Comparison of ENCODE assay signal across 15 cellular contexts in genomic region chr7:4862156-4862555, GRCh38. TPM values are rescaled to one million over a fixed set of nuclear protein-coding genes. Genes with fewer than 3 reads are reported as not detected.
DNase-seq lines count a peak whose midpoint lies in the region; ATAC-seq and TF ChIP-seq lines count a peak whose summit lies in the region.
"Had no signal": no experiment of that assay in that cellular context is flagged by ENCODE, and none has a peak within 500 bp of the region (broad histone marks: within the 10 kb centered on the region; RNA-seq: fewer than 3 reads in every experiment).

No MANE protein-coding gene starts in this region.

- no peaks in the 10 kb centered on the region for H3K36me3 ChIP-seq in right atrium auricular region
- no peaks in the 10 kb centered on the region for H3K36me3 ChIP-seq in esophagus squamous epithelium
- H3K36me3 ChIP-seq in uterus = no peaks in the 10 kb centered on the region
- H3K36me3 ChIP-seq: SJSA1 had no signal

- no peak for TF ChIP-seq POLR2A in esophagus squamous epithelium (IDR thresholded peaks at IDR 0.05)
- no peak for TF ChIP-seq POLR2A in uterus (IDR thresholded peaks at IDR 0.05)

- CTCF ChIA-PET in activated CD4-positive, alpha-beta memory T cell treated with anti-CD3 and anti-CD28 coated beads, Interleukin-2, amount 10 ng/mL, durations not matched to agents 7 days and 5 days (lab: Charles Lee) = no interaction called here

- peak overlapping the region; percentile 68 for H3K4me3 Mint-ChIP-seq in natural killer cell treated with Interleukin-12 subunit alpha and Interleukin-12 subunit beta and Interleukin-15 and Interleukin-18, amount 100 ng/mL, for 72 hours
- H3K4me3 Mint-ChIP-seq in activated CD4-positive, alpha-beta memory T cell treated with anti-CD3 and anti-CD28 coated beads, Interleukin-2, amount 10 ng/mL, durations not matched to agents 7 days and 5 days = no peak overlapping the region

- intact Hi-C loops in Right ventricle myocardium inferior (cut with DNase I) = no loop called here
- intact Hi-C loops in esophagus squamous epithelium (cut with DNase I) = no loop called here
- intact Hi-C loops in uterus (cut with DNase I; ENCODE audit: low total_unique reads) = no loop called here

- 88 to 90% methylated on average over 12 to 14 of the region's 14 CpGs for WGBS in esophagus squamous epithelium, 2 donors

- ATAC-seq in Right ventricle myocardium inferior = no peak
- ATAC-seq in natural killer cell treated with Interleukin-12 subunit alpha and Interleukin-12 subunit beta and Interleukin-15 and Interleukin-18, amount 100 ng/mL, for 72 hours = no peak
- ATAC-seq in GM21423 (IDR thresholded peaks at IDR 0.05; ENCODE audit: unreplicated experiment) = no peak
- ATAC-seq: HCT116 had no signal

- H3K4me1 ChIP-seq in right atrium auricular region = peaks cover 0 to 4% of the 10 kb centered on the region in 2 donors
- peaks cover 0 to 5% (median 0%) of the 10 kb centered on the region in 3 donors for H3K4me1 ChIP-seq in esophagus squamous epithelium
- H3K4me1 ChIP-seq in uterus = no peaks in the 10 kb centered on the region
- H3K4me1 ChIP-seq: SJSA1 had no signal

- H3K4me1 Mint-ChIP-seq in natural killer cell treated with Interleukin-12 subunit alpha and Interleukin-12 subunit beta and Interleukin-15 and Interleukin-18, amount 100 ng/mL, for 72 hours (ENCODE audit: low read depth in 2 of 2) = peaks cover 6 to 15% of the 10 kb centered on the region in 2 donors
- H3K4me1 Mint-ChIP-seq in activated CD4-positive, alpha-beta memory T cell treated with anti-CD3 and anti-CD28 coated beads, Interleukin-2, amount 10 ng/mL, durations not matched to agents 7 days and 5 days = no peaks in the 10 kb centered on the region

- H3K27ac ChIP-seq in right atrium auricular region (peak overlapping the region in 1 of 2 donors; percentile 31), esophagus squamous epithelium (no peak overlapping the region), uterus (no peak overlapping the region)
- H3K27ac ChIP-seq: SJSA1 had no signal

- peaks cover 29 to 56% of the 10 kb centered on the region in 2 donors for H3K27me3 Mint-ChIP-seq in natural killer cell treated with Interleukin-12 subunit alpha and Interleukin-12 subunit beta and Interleukin-15 and Interleukin-18, amount 100 ng/mL, for 72 hours
- H3K27me3 Mint-ChIP-seq in activated CD4-positive, alpha-beta memory T cell treated with anti-CD3 and anti-CD28 coated beads, Interleukin-2, amount 10 ng/mL, durations not matched to agents 7 days and 5 days = peaks cover 64% of the 10 kb centered on the region

- H3K27ac Mint-ChIP-seq in natural killer cell treated with Interleukin-12 subunit alpha and Interleukin-12 subunit beta and Interleukin-15 and Interleukin-18, amount 100 ng/mL, for 72 hours = no peak overlapping the region
- H3K27ac Mint-ChIP-seq in activated CD4-positive, alpha-beta memory T cell treated with anti-CD3 and anti-CD28 coated beads, Interleukin-2, amount 10 ng/mL, durations not matched to agents 7 days and 5 days = no peak overlapping the region

- no peaks in the 10 kb centered on the region for H3K9me3 ChIP-seq in right atrium auricular region
- no peaks in the 10 kb centered on the region for H3K9me3 ChIP-seq in esophagus squamous epithelium
- no peaks in the 10 kb centered on the region for H3K9me3 ChIP-seq in uterus
- H3K9me3 ChIP-seq: SJSA1 had no signal

- no peak for DNase-seq in right atrium auricular region (ENCODE audit: low spot score)
- no peak for DNase-seq in Right ventricle myocardium inferior (ENCODE audit: missing footprints)
- DNase-seq in esophagus squamous epithelium (lab: John Stamatoyannopoulos, UW) = no peak
- DNase-seq in natural killer cell treated with Interleukin-12 subunit alpha and Interleukin-12 subunit beta and Interleukin-15 and Interleukin-18, amount 100 ng/mL, for 72 hours (ENCODE audit: low spot score) = no peak
- no peak for DNase-seq in uterus
- no peak for DNase-seq in KG1 (lab: John Stamatoyannopoulos, UW)
- DNase-seq in activated CD4-positive, alpha-beta memory T cell treated with anti-CD3 and anti-CD28 coated beads, Interleukin-2, amount 10 ng/mL, durations not matched to agents 7 days and 5 days = no peak
- DNase-seq: cortex of kidney, NCI-H187, small intestine had no signal

- peaks cover 7% of the 10 kb centered on the region for H3K36me3 Mint-ChIP-seq in natural killer cell treated with Interleukin-12 subunit alpha and Interleukin-12 subunit beta and Interleukin-15 and Interleukin-18, amount 100 ng/mL, for 72 hours
- no peaks in the 10 kb centered on the region for H3K36me3 Mint-ChIP-seq in activated CD4-positive, alpha-beta memory T cell treated with anti-CD3 and anti-CD28 coated beads, Interleukin-2, amount 10 ng/mL, durations not matched to agents 7 days and 5 days (ENCODE audit: low read depth)

- H3K9me3 Mint-ChIP-seq in natural killer cell treated with Interleukin-12 subunit alpha and Interleukin-12 subunit beta and Interleukin-15 and Interleukin-18, amount 100 ng/mL, for 72 hours = no peaks in the 10 kb centered on the region
- H3K9me3 Mint-ChIP-seq in activated CD4-positive, alpha-beta memory T cell treated with anti-CD3 and anti-CD28 coated beads, Interleukin-2, amount 10 ng/mL, durations not matched to agents 7 days and 5 days = peaks cover 9% of the 10 kb centered on the region

- TF ChIP-seq CTCF in right atrium auricular region (IDR thresholded peaks at IDR 0.05) = no peak
- TF ChIP-seq CTCF in esophagus squamous epithelium (IDR thresholded peaks at IDR 0.05) = no peak
- no peak for TF ChIP-seq CTCF in uterus (IDR thresholded peaks at IDR 0.05)

- H3K27me3 ChIP-seq in right atrium auricular region (no peaks in the 10 kb centered on the region), esophagus squamous epithelium (peaks cover 0 to 45% (median 2%) of the 10 kb centered on the region in 4 donors), uterus (no peaks in the 10 kb centered on the region)

- POLR2A ChIA-PET in activated CD4-positive, alpha-beta memory T cell treated with anti-CD3 and anti-CD28 coated beads, Interleukin-2, amount 10 ng/mL, durations not matched to agents 7 days and 5 days (lab: Charles Lee) = no interaction called here

- peak overlapping the region; percentile 18 to 46 for H3K4me3 ChIP-seq in right atrium auricular region
- peak overlapping the region; percentile 8 to 58 (median 38) for H3K4me3 ChIP-seq in esophagus squamous epithelium
- peak overlapping the region; percentile 0 to 10 for H3K4me3 ChIP-seq in uterus
- H3K4me3 ChIP-seq: SJSA1 had no signal

RNA-seq across cellular contexts. Expression of gene PAPOLB, which starts 0.3 kb away (rescaled TPM):
- total RNA-seq in right atrium auricular region = under 1 TPM; 0.11 to 0.28 TPM
- 0.08 TPM for total RNA-seq in Right ventricle myocardium inferior
- total RNA-seq in esophagus squamous epithelium = under 1 TPM in 1 of 4 donors, not detected in 3; 0.38 TPM
- under 1 TPM in 1 of 2 donors, not detected in 1; 0.10 TPM for total RNA-seq in natural killer cell treated with Interleukin-12 subunit alpha and Interleukin-12 subunit beta and Interleukin-15 and Interleukin-18, amount 100 ng/mL, for 72 hours
- 1 to 10 TPM in 1 of 4 donors, under 1 TPM in 2, not detected in 1; 0.24 to 1.6 (median 0.29) TPM for total RNA-seq in uterus
- total RNA-seq in activated CD4-positive, alpha-beta memory T cell treated with anti-CD3 and anti-CD28 coated beads, Interleukin-2, amount 10 ng/mL, durations not matched to agents 7 days and 5 days = not detected
- total RNA-seq: Daoy, glomerular endothelial cell, SJSA1 had no signal

RNA-seq across cellular contexts. Expression of gene RADIL, which starts 21.4 kb away (rescaled TPM):
- total RNA-seq in right atrium auricular region (10 to 100 TPM in 1 of 2 donors, 1 to 10 TPM in 1; 7.7 to 16.0 TPM), Right ventricle myocardium inferior (3.9 TPM), esophagus squamous epithelium (1 to 10 TPM in 2 of 4 donors, under 1 TPM in 1, not detected in 1; 0.35 to 3.1 (median 1.8) TPM), uterus (10 to 100 TPM in 1 of 4 donors, 1 to 10 TPM in 3; 1.0 to 10.1 (median 6.6) TPM)
- total RNA-seq in natural killer cell treated with Interleukin-12 subunit alpha and Interleukin-12 subunit beta and Interleukin-15 and Interleukin-18, amount 100 ng/mL, for 72 hours = under 1 TPM in 1 of 2 donors, not detected in 1; 0.19 TPM
- under 1 TPM in 1 of 2 experiments, not detected in 1; 0.05 TPM for total RNA-seq in activated CD4-positive, alpha-beta memory T cell treated with anti-CD3 and anti-CD28 coated beads, Interleukin-2, amount 10 ng/mL, durations not matched to agents 7 days and 5 days
